ENCODE assay signal across 20 cellular contexts in the genomic region with DNA sequence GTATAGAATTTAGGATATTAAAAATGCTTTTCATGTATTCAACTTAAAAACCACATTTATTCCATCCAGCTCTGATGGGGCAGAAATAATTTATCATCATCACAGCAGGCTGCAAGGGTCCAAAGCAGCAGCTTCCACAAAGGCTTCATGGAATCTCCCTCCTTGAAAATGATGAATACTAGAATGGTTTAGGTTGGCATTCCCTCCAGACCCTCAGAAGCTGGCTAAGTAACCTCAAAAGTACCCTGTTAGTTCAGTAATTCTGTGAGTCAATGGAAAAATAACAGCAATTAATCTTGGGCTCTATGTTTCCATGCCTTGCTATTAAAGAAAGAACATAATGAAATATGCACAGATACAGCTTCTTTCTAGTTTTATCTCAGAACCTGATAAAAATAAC.
DNase-seq lines count a peak whose midpoint lies in the region; ATAC-seq, FAIRE-seq and TF ChIP-seq lines count a peak whose summit lies in the region.
"Had no signal": no experiment of that assay in that cellular context is flagged by ENCODE, and none has a peak within 500 bp of the region (broad histone marks: within the 10 kb centered on the region; RNA-seq: fewer than 3 reads in every experiment).

No MANE protein-coding gene starts in this region.

- no peak overlapping the region for H3K14ac ChIP-seq in H1 (ENCODE audit: insufficient read length)

- no peak overlapping the region for H2BK12ac ChIP-seq in H1 (ENCODE audit: low read depth, low read length)

- H3K4me2 ChIP-seq in A549, result no peak overlapping the region
- H3K4me2 ChIP-seq in GM23338, result no peak overlapping the region
- 0 out of 2 replicates have a peak overlapping the region, but pooled peaks have one; percentile 41 for H3K4me2 ChIP-seq in OCI-LY3 (ENCODE audit: low read length)
- no peak overlapping the region for H3K4me2 ChIP-seq in H1 (ENCODE audit: insufficient read depth in 1 of 2, low read depth in 2 of 2, low read length in 2 of 2)
- H3K4me2 ChIP-seq: BLaER1 had no signal

- H3K27ac Mint-ChIP-seq in GM23338, result no peak overlapping the region

- H4K20me1 ChIP-seq in GM23338 (replicated peaks; ENCODE audit: insufficient read depth) (peaks cover 23% of the 10 kb centered on the region), OCI-LY3 (ENCODE audit: insufficient read depth, low read length) (no peaks in the 10 kb centered on the region), H1 (replicated peaks in 1 of 2; ENCODE audit: control insufficient read depth in 1 of 2, insufficient read depth in 2 of 2, low read length in 2 of 2) (peaks cover 1 to 11% of the 10 kb centered on the region in 2 experiments)
- H4K20me1 ChIP-seq: BLaER1 had no signal

- H3F3A ChIP-seq in GM23338 (replicated peaks; ENCODE audit: low read depth), result no peaks in the 10 kb centered on the region

- H2BK5ac ChIP-seq in H1 (ENCODE audit: low read depth, low read length), result no peak overlapping the region

- H3K27ac ChIP-seq in A549, result no peak overlapping the region
- peak overlapping the region; percentile 47; the same call in 1 of the 2 replicates for H3K27ac ChIP-seq in GM23338 (ENCODE audit: low read depth)
- no peak overlapping the region for H3K27ac ChIP-seq in OCI-LY3 (ENCODE audit: low read length)
- H3K27ac ChIP-seq in H1 (ENCODE audit: low read depth, low read length), result no peak overlapping the region
- H3K27ac ChIP-seq: BLaER1 had no signal

- H3K4me3 Mint-ChIP-seq in GM23338, result no peak overlapping the region

- H3K18ac ChIP-seq in H1 (ENCODE audit: extremely low read depth, low read length), result no peak overlapping the region

- no peak overlapping the region for H4K5ac ChIP-seq in H1 (ENCODE audit: insufficient read length, low read depth, low read length)

- H3K56ac ChIP-seq in H1 (replicated peaks; ENCODE audit: insufficient read length, low read depth, low read length), result no peak overlapping the region

- H2BK120ac ChIP-seq in H1 (replicated peaks; ENCODE audit: low read depth, low read length), result no peak overlapping the region

- no peak overlapping the region for H4K8ac ChIP-seq in H1 (ENCODE audit: extremely low read depth, insufficient read depth, low read length)

- peaks cover 10% of the 10 kb centered on the region; the same call in 2 of the 3 replicates for H3K9me3 Mint-ChIP-seq in GM23338

- peaks cover 81% of the 10 kb centered on the region for H3K36me3 Mint-ChIP-seq in GM23338 (ENCODE audit: low read depth)

- DNase-seq in A549 (ENCODE audit: low read depth in 1 of 2, low spot score in 1 of 2) (no peak), GM23338 (ENCODE audit: low spot score) (no peak), H1 (ENCODE audit: low read depth in 1 of 2, low spot score in 2 of 2) (no peak), globus pallidus (ENCODE audit: low spot score) (no peak), NCI-H2227 (lab: John Stamatoyannopoulos, UW; ENCODE audit: unreplicated experiment) (no peak)
- DNase-seq: Caco-2; CD4-positive, alpha-beta memory T cell; DMS 273 treated with DMSO at 0.1 percent for 48 hours; DND-41; GM23248; Kasumi-1; NCI-H1417; NCI-H1694 treated with DMSO at 0.1 percent for 48 hours; Right ventricle myocardium superior; SW 1271 had no signal

- H3K79me1 ChIP-seq in H1 (ENCODE audit: low read depth, low read length), result no peaks in the 10 kb centered on the region; the same call in 1 of the 2 replicates

- no peak overlapping the region for H2BK15ac ChIP-seq in H1 (ENCODE audit: low read length)

- no peaks in the 10 kb centered on the region for H3K23me2 ChIP-seq in H1 (ENCODE audit: low read depth, low read length)

- no peak overlapping the region for H2AK5ac ChIP-seq in H1 (ENCODE audit: low read depth, low read length)

- TF ChIP-seq EP300 in A549 (IDR thresholded peaks at IDR 0.05) (no peak), H1 (IDR thresholded peaks at IDR 0.05; ENCODE audit: borderline replicate concordance in 1 of 2, low read depth in 2 of 2, low read length in 2 of 2) (no peak)

- H3K9ac ChIP-seq in OCI-LY3 (ENCODE audit: low read length) (no peak overlapping the region), H1 (replicated peaks in 1 of 4; ENCODE audit: extremely low read depth in 1 of 4, low read depth in 3 of 4, low read length in 3 of 4) (no peak overlapping the region)
- H3K9ac ChIP-seq: BLaER1, GM23248 had no signal

- H3K27me3 ChIP-seq in GM23338 (ENCODE audit: insufficient read depth) (no peaks in the 10 kb centered on the region), OCI-LY3 (ENCODE audit: low read depth, low read length) (no peaks in the 10 kb centered on the region), H1 (replicated peaks in 1 of 4; ENCODE audit: control insufficient read depth in 3 of 4, extremely low read depth in 1 of 4, insufficient read depth in 3 of 4, low read length in 3 of 4) (no peaks in the 10 kb centered on the region)
- H3K27me3 ChIP-seq: BLaER1 had no signal

- FAIRE-seq in A549 (lab: Jason Lieb, UNC) (peak; percentile 72), H1 (lab: Jason Lieb, UNC) (peak; percentile 13)
- FAIRE-seq: GM12878, RCC 7860 had no signal

- H3K27me3 Mint-ChIP-seq in GM23338 (ENCODE audit: insufficient read depth, low read depth, poor library complexity), result peaks cover 2% of the 10 kb centered on the region
- H3K27me3 Mint-ChIP-seq: CD4-positive, alpha-beta memory T cell had no signal

- H3K23ac ChIP-seq in H1 (ENCODE audit: insufficient read length), result no peak overlapping the region

- CTCF ChIA-PET in A549 (lab: Yijun Ruan, JAX), result interaction anchor here (2.1 kb wide), 1 partner anchor 280 kb away, joined by 6 read pairs; no protein-coding TSS in a partner anchor
- CTCF ChIA-PET in H1 (lab: Charles Lee; ENCODE audit: partially characterized antibody), result interaction anchor here (0.5 kb wide), 1 partner anchor 997 kb away, joined by 3 read pairs; no protein-coding TSS in a partner anchor

- no peak for TF ChIP-seq RAD21 in A549 (conservative IDR thresholded peaks at IDR 0.05 in 1 of 2, IDR thresholded peaks at IDR 0.05 in 1 of 2)
- no peak for TF ChIP-seq RAD21 in H1 (IDR thresholded peaks at IDR 0.05 in 1 of 2, conservative IDR thresholded peaks at IDR 0.05 in 1 of 2; ENCODE audit: low read depth in 2 of 2, low read length in 2 of 2)

- no peak for TF ChIP-seq CTCF in A549 (IDR thresholded peaks at IDR 0.05)
- TF ChIP-seq CTCF in GM23338 (conservative IDR thresholded peaks at IDR 0.05; ENCODE audit: low read depth in 2 of 2), result no peak
- TF ChIP-seq CTCF in OCI-LY3 (IDR thresholded peaks at IDR 0.05; ENCODE audit: low read depth, low read length), result no peak
- no peak for TF ChIP-seq CTCF in H1 (IDR thresholded peaks at IDR 0.05; ENCODE audit: control extremely low read depth in 1 of 3, insufficient read depth in 1 of 3, low read depth in 1 of 3, low read length in 3 of 3)

- H3K4me1 ChIP-seq in A549, result peaks cover 64% of the 10 kb centered on the region
- peaks cover 52% of the 10 kb centered on the region for H3K4me1 ChIP-seq in GM23338 (ENCODE audit: insufficient read depth)
- H3K4me1 ChIP-seq in OCI-LY3 (ENCODE audit: low read length), result peaks cover 24% of the 10 kb centered on the region
- peaks cover 0 to 17% (median 0%) of the 10 kb centered on the region in 4 experiments; a peak in 2 of 7 replicates for H3K4me1 ChIP-seq in H1 (replicated peaks in 1 of 4; ENCODE audit: control insufficient read depth in 3 of 4, insufficient read depth in 4 of 4, low read length in 3 of 4)
- H3K4me1 ChIP-seq: BLaER1, Caco-2 had no signal

- no peak for ATAC-seq in A549
- no peak for ATAC-seq in GM23338
- ATAC-seq in GM21390 (IDR thresholded peaks at IDR 0.05; ENCODE audit: unreplicated experiment), result no peak

- no peaks in the 10 kb centered on the region; the same call in 1 of the 2 replicates for H3K36me3 ChIP-seq in GM23338 (ENCODE audit: insufficient read depth)
- H3K36me3 ChIP-seq in OCI-LY3 (replicated peaks; ENCODE audit: low read depth, low read length), result no peaks in the 10 kb centered on the region
- H3K36me3 ChIP-seq in H1 (ENCODE audit: control insufficient read depth in 2 of 4, insufficient read depth in 4 of 4, low read length in 3 of 4), result peaks cover 0 to 34% (median 1%) of the 10 kb centered on the region in 4 experiments; a peak in 5 of 8 replicates
- H3K36me3 ChIP-seq: BLaER1 had no signal

- no peak for TF ChIP-seq POLR2A in A549 (IDR thresholded peaks at IDR 0.05; ENCODE audit: low read length)
- TF ChIP-seq POLR2A in H1 (IDR thresholded peaks at IDR 0.05; ENCODE audit: control extremely low read depth in 1 of 2, low read depth in 2 of 2, low read length in 2 of 2), result no peak

- peaks cover 8% of the 10 kb centered on the region; the same call in 1 of the 3 replicates for H3K9me3 ChIP-seq in A549
- no peaks in the 10 kb centered on the region for H3K9me3 ChIP-seq in OCI-LY3 (ENCODE audit: insufficient read depth, low read length)
- H3K9me3 ChIP-seq in H1 (ENCODE audit: insufficient read depth in 2 of 2, low read depth in 1 of 2, low read length in 1 of 2), result no peaks in the 10 kb centered on the region
- H3K9me3 ChIP-seq: Caco-2 had no signal

- H3K4me1 Mint-ChIP-seq in GM23338, result peaks cover 56% of the 10 kb centered on the region

- no peak overlapping the region for H3K4ac ChIP-seq in H1 (replicated peaks; ENCODE audit: insufficient read length, low read depth, low read length)

- POLR2A ChIA-PET in A549 (lab: Yijun Ruan, JAX) (no interaction called here), H1 (lab: Charles Lee; ENCODE audit: partially characterized antibody) (no interaction called here)

- H3K4me3 ChIP-seq in A549 (no peak overlapping the region), GM23338 (no peak overlapping the region), OCI-LY3 (ENCODE audit: low read length) (no peak overlapping the region), H1 (ENCODE audit: extremely low read depth in 1 of 4, insufficient read depth in 2 of 4, low read depth in 3 of 4, low read length in 4 of 4) (no peak overlapping the region)
- H3K4me3 ChIP-seq: BLaER1, GM12878, GM23248 had no signal

- H4K91ac ChIP-seq in H1 (replicated peaks; ENCODE audit: insufficient read length, low read length), result no peak overlapping the region

- H2AFZ ChIP-seq in GM23338, result no peak overlapping the region
- no peak overlapping the region for H2AFZ ChIP-seq in OCI-LY3 (ENCODE audit: low read depth, low read length)
- H2AFZ ChIP-seq in H1 (ENCODE audit: low read length), result no peak overlapping the region
- H2AFZ ChIP-seq: GM23248 had no signal

- H2BK20ac ChIP-seq in H1 (ENCODE audit: low read length), result no peak overlapping the region

- H3K9me2 ChIP-seq in GM23338 (ENCODE audit: insufficient read depth), result no peaks in the 10 kb centered on the region

- H3K79me2 ChIP-seq in GM23338 (replicated peaks; ENCODE audit: insufficient read depth), result peaks cover 99% of the 10 kb centered on the region
- H3K79me2 ChIP-seq in OCI-LY3 (ENCODE audit: low read length), result no peaks in the 10 kb centered on the region
- peaks cover 0 to 98% of the 10 kb centered on the region in 2 experiments; a peak in 3 of 4 replicates for H3K79me2 ChIP-seq in H1 (ENCODE audit: control insufficient read depth in 1 of 2, insufficient read depth in 2 of 2, low read length in 2 of 2)

TF ChIP-seq in A549, 52 proteins besides CTCF, POLR2A, EP300 and RAD21 (continues in another document):
- TF ChIP-seq FOSB (CRISPR knock-in tag; IDR thresholded peaks at IDR 0.05), result no peak
- TF ChIP-seq EHMT2 (IDR thresholded peaks at IDR 0.05; ENCODE audit: low read depth), result no peak

TF ChIP-seq in H1, 55 proteins besides CTCF, POLR2A, EP300 and RAD21 (continues in another document):
- no peak for TF ChIP-seq JUN (IDR thresholded peaks at IDR 0.05; ENCODE audit: low read depth, low read length)
